ENCODE assay signal across 8 cellular contexts in genomic region chr7:4725014-4725951, GRCh38. TPM values are rescaled to one million over a fixed set of nuclear protein-coding genes. Genes with fewer than 3 reads are reported as not detected.
DNase-seq lines count a peak whose midpoint lies in the region; ATAC-seq and TF ChIP-seq lines count a peak whose summit lies in the region.

No MANE protein-coding gene starts in this region.

- intact Hi-C loops in mammary epithelial cell (cut with micrococcal nuclease) = loop anchor here (1.0 to 2.0 kb wide), 2 partner anchors 10 to 40 kb away; no protein-coding TSS in a partner anchor

- peaks cover 29% of the 10 kb centered on the region for H3K4me1 Mint-ChIP-seq in T-helper 17 cell
- H3K4me1 Mint-ChIP-seq in immature natural killer cell = peaks cover 33 to 43% of the 10 kb centered on the region in 2 donors

- CTCF ChIA-PET in mammary epithelial cell (lab: Charles Lee; ENCODE audit: low non-redundant PET) = no interaction called here

- TF ChIP-seq CTCF in mammary epithelial cell (conservative IDR thresholded peaks at IDR 0.05 in 1 of 2, IDR thresholded peaks at IDR 0.05 in 1 of 2; ENCODE audit: extremely low read depth in 1 of 2, insufficient read depth in 1 of 2, low read depth in 1 of 2, low read length in 2 of 2) = no peak

- 3% methylated on average over 25 of the region's 50 CpGs for WGBS in mammary epithelial cell (ENCODE audit: low coverage, missing lambda C conversion rate)

- H3K36me3 Mint-ChIP-seq in T-helper 17 cell (ENCODE audit: low read depth) = no peaks in the 10 kb centered on the region
- H3K36me3 Mint-ChIP-seq in immature natural killer cell = no peaks in the 10 kb centered on the region

- H3K27ac ChIP-seq in mammary epithelial cell (ENCODE audit: insufficient read depth, low read depth, low read length) (peak overlapping the region; percentile 82), skin epidermis (peak overlapping the region; percentile 62 to 94 (median 82))

- ATAC-seq in HG03442 (IDR thresholded peaks at IDR 0.05; ENCODE audit: unreplicated experiment) (peak; percentile 78), T-helper 17 cell (peak; percentile 81)

- no peaks in the 10 kb centered on the region for H3K9me3 Mint-ChIP-seq in immature natural killer cell

- DNase-seq in AG08396 (ENCODE audit: low spot score) (peak; percentile 91), GM19238 (ENCODE audit: insufficient read length, low spot score) (peak; percentile 68), T-helper 17 cell (peak in 1 of 3 donors; percentile 17), mammary epithelial cell (peak; percentile 81), immature natural killer cell (peak; percentile 66 to 79 (median 79)), NCI-H82 (lab: John Stamatoyannopoulos, UW) (no peak)

- H3K9ac ChIP-seq in mammary epithelial cell (ENCODE audit: insufficient read depth, low read length) = peak overlapping the region; percentile 90

- no peaks in the 10 kb centered on the region for H3K27me3 ChIP-seq in mammary epithelial cell (ENCODE audit: insufficient read depth, low read length)

- H3K9me3 ChIP-seq in T-helper 17 cell (ENCODE audit: control insufficient read depth, low read length, poor library complexity, severe bottlenecking) (no peaks in the 10 kb centered on the region), mammary epithelial cell (replicated peaks; ENCODE audit: insufficient read depth, low read length) (no peaks in the 10 kb centered on the region)

- peaks cover 5% of the 10 kb centered on the region for H3K36me3 ChIP-seq in mammary epithelial cell (ENCODE audit: insufficient read depth, low read length)

- H3K4me3 ChIP-seq in mammary epithelial cell (replicated peaks in 1 of 3; ENCODE audit: insufficient read depth in 1 of 3, low read depth in 2 of 3, low read length in 3 of 3) (peak overlapping the region; percentile 41 to 48 (median 47)), skin epidermis (peak overlapping the region; percentile 27 to 47 (median 41))

- H3K4me3 Mint-ChIP-seq in T-helper 17 cell (peak overlapping the region; percentile 88), immature natural killer cell (peak overlapping the region; percentile 86 to 93 (median 92))

- H3K27ac Mint-ChIP-seq in T-helper 17 cell (peak overlapping the region; percentile 86), immature natural killer cell (peak overlapping the region; percentile 84 to 96 (median 95))

- H3K4me2 ChIP-seq in mammary epithelial cell (ENCODE audit: insufficient read depth, low read depth, low read length) = peak overlapping the region; percentile 95

- dilution Hi-C loops in mammary epithelial cell (cut with HindIII; ENCODE audit: low sequenced_read_pairs) = no loop called here

- BruUV-seq in mammary epithelial cell (replicated peaks; lab: Mats Ljungman, UMichigan) = no TSS peak

- H4K20me1 ChIP-seq in mammary epithelial cell (ENCODE audit: insufficient read depth, low read length) = peaks cover 2% of the 10 kb centered on the region

- in situ Hi-C loops in mammary epithelial cell (cut with MboI; ENCODE audit: low sequenced_read_pairs in 2 of 2) = no loop called here

- peaks cover 96% of the 10 kb centered on the region for H3K79me2 ChIP-seq in mammary epithelial cell (ENCODE audit: insufficient read depth, low read length)

- H3K27me3 Mint-ChIP-seq in T-helper 17 cell (no peaks in the 10 kb centered on the region), immature natural killer cell (ENCODE audit: low read depth in 3 of 3) (peaks cover 0 to 11% (median 3%) of the 10 kb centered on the region in 3 donors)

- H3K4me1 ChIP-seq in mammary epithelial cell (ENCODE audit: insufficient read depth, low read length) = peaks cover 16% of the 10 kb centered on the region

- H2AFZ ChIP-seq in mammary epithelial cell (ENCODE audit: low read depth, low read length) = peak overlapping the region; percentile 32

RNA-seq across cellular contexts. Expression of gene FOXK1, which starts 43.2 kb away (rescaled TPM):
- total RNA-seq in T-helper 17 cell = 10 to 100 TPM; 59.8 to 60.9 TPM
- total RNA-seq in mammary epithelial cell = 10 to 100 TPM; 32.7 to 48.2 TPM
- 10.2 TPM for polyA plus RNA-seq in mammary epithelial cell
- polyA minus RNA-seq in mammary epithelial cell = 46.5 TPM
- polyA plus RNA-seq in immature natural killer cell = 1 to 10 TPM; 1.1 to 3.4 (median 1.5) TPM

RNA-seq across cellular contexts. Expression of gene AP5Z1, which starts 50.1 kb away (rescaled TPM):
- total RNA-seq in T-helper 17 cell = 100 to 1,000 TPM in 1 of 2 donors, 10 to 100 TPM in 1; 87.6 to 112 TPM
- total RNA-seq in mammary epithelial cell = 10 to 100 TPM; 35.5 to 41.5 TPM
- polyA plus RNA-seq in mammary epithelial cell = 14.3 TPM
- 3.3 TPM for polyA minus RNA-seq in mammary epithelial cell
- polyA plus RNA-seq in immature natural killer cell = 10 to 100 TPM; 36.7 to 64.2 (median 50.6) TPM
